8 cellular contexts compared by ENCODE assay signal in genomic region chrX:149631293-149632165, GRCh38. TPM values are rescaled to one million over a fixed set of nuclear protein-coding genes. Genes with fewer than 3 reads are reported as not detected.
DNase-seq lines count a peak whose midpoint lies in the region; ATAC-seq, FAIRE-seq and TF ChIP-seq lines count a peak whose summit lies in the region.

TMEM185A (minus strand) TSS chrX:149631792; CDS start chrX:149631580, 212 bp downstream.

- WGBS in HUES64, result under 1% methylated on average over 98 of the region's 101 CpGs
- WGBS in stomach, 5 donors, result 0 to 45% (median 7%) methylated on average over 2 to 74 of the region's 101 CpGs

- H3K9me3 Mint-ChIP-seq in neural crest cell, result peaks cover 4% of the 10 kb centered on the region

- H3K4me3 ChIP-seq in HUES64 (ENCODE audit: low read length) (peak within 1 kb of the TSS; percentile 76), fibroblast of the aortic adventitia (ENCODE audit: low read depth, low read length) (peak within 1 kb of the TSS; percentile 76), stomach (peak within 1 kb of the TSS; percentile 64 to 91 (median 74))

- peaks cover 16% of the 10 kb centered on the region for H3K27me3 Mint-ChIP-seq in neural crest cell (ENCODE audit: low read depth)

- intact Hi-C loops in stomach (cut with DNase I; ENCODE audit: low total_unique reads), result no loop called here

- DNase-seq in D341Med (ENCODE audit: low spot score), result peak; percentile 87
- DNase-seq in RCC 7860 (ENCODE audit: low spot score), result peak; percentile 28
- peak; percentile 43 to 62 for DNase-seq in activated T-helper 1 cell treated with anti-CD3 and anti-CD28 coated beads, Interleukin-2, amount 50 U/mL, for 16 hours (ENCODE audit: low read depth in 1 of 2, low spot score in 1 of 2)
- peak; percentile 32 for DNase-seq in fibroblast of the aortic adventitia (ENCODE audit: low read depth)
- peak; percentile 59 for DNase-seq in neural crest cell (ENCODE audit: low read depth, low spot score)
- peak; percentile 74 for DNase-seq in stomach

- H3K36me3 ChIP-seq in HUES64 (ENCODE audit: insufficient read depth, low read length) (no peaks in the 10 kb centered on the region), stomach (no peaks in the 10 kb centered on the region)

- peak within 1 kb of the TSS; percentile 69 for H3K9ac ChIP-seq in HUES64 (ENCODE audit: low read depth, low read length)

- H3K27ac Mint-ChIP-seq in neural crest cell (ENCODE audit: unreplicated experiment), result peak within 1 kb of the TSS; percentile 79

- no peaks in the 10 kb centered on the region for H3K36me3 Mint-ChIP-seq in neural crest cell (ENCODE audit: low read depth)

- H3K27me3 ChIP-seq in HUES64 (ENCODE audit: insufficient read depth, low read length) (peaks cover 32% of the 10 kb centered on the region), stomach (no peaks in the 10 kb centered on the region)

- H3K27ac ChIP-seq in HUES64 (ENCODE audit: low read depth, low read length), result no peak within 1 kb of the TSS; the same call in 1 of the 2 replicates
- peak within 1 kb of the TSS; percentile 43 to 81 (median 61) for H3K27ac ChIP-seq in stomach

- H3K9me3 ChIP-seq in HUES64 (ENCODE audit: insufficient read depth, low read depth, low read length) (no peaks in the 10 kb centered on the region), stomach (no peaks in the 10 kb centered on the region)

- no peak for TF ChIP-seq CTCF in fibroblast of the aortic adventitia (IDR thresholded peaks at IDR 0.05; ENCODE audit: insufficient read depth, low read length)
- no peak for TF ChIP-seq CTCF in neural crest cell (conservative IDR thresholded peaks at IDR 0.05)
- TF ChIP-seq CTCF in stomach (IDR thresholded peaks at IDR 0.05), result no peak

- peaks cover 12% of the 10 kb centered on the region for H3K4me1 Mint-ChIP-seq in neural crest cell

- H3K4me1 ChIP-seq in HUES64 (ENCODE audit: insufficient read depth, low read length) (no peaks in the 10 kb centered on the region), stomach (peaks cover 3 to 21% (median 19%) of the 10 kb centered on the region in 4 donors)

- no peak for TF ChIP-seq POLR2A in stomach (IDR thresholded peaks at IDR 0.05)

- TF ChIP-seq EP300 in stomach (IDR thresholded peaks at IDR 0.05), result no peak

- no peak for FAIRE-seq in RCC 7860 (lab: Jason Lieb, UNC)

- peak within 1 kb of the TSS; percentile 95 for H3K4me3 Mint-ChIP-seq in neural crest cell

- ATAC-seq in GM21447 (IDR thresholded peaks at IDR 0.05; ENCODE audit: unreplicated experiment), result peak; percentile 90

RNA-seq across cellular contexts. Expression of gene TMEM185A, which starts in this region (rescaled TPM):
- 13.8 TPM for polyA plus RNA-seq in HUES64 (2013, experiment 1 of 2)
- polyA plus RNA-seq in HUES64 (2013, experiment 2 of 2), result 21.1 TPM
- total RNA-seq in fibroblast of the aortic adventitia (ENCODE audit: low replicate concordance) (6.6 and 13.6 TPM in 2 replicates), neural crest cell (28.5 and 29.0 TPM in 2 replicates), stomach (10 to 100 TPM in 4 of 5 donors, 1 to 10 TPM in 1; 7.6 to 22.0 (median 18.7) TPM)
- polyA plus RNA-seq in stomach, result 10 to 100 TPM in 1 of 3 donors, 1 to 10 TPM in 2; 3.5 to 12.1 (median 9.6) TPM

Comparison
In these comparisons a context has a peak if more than half of its experiments do, and no peak if none do; other contexts are left out.
1. DNase-seq: peak in every context shown above with its lines; median percentile 87 in D341Med; 74 in stomach; 59 in neural crest cell; 52 in activated T-helper 1 cell treated with anti-CD3 and anti-CD28 coated beads, Interleukin-2, amount 50 U/mL, for 16 hours; 32 in fibroblast of the aortic adventitia; 28 in RCC 7860.